ENCODE assay signal across 17 cellular contexts in the genomic region with DNA sequence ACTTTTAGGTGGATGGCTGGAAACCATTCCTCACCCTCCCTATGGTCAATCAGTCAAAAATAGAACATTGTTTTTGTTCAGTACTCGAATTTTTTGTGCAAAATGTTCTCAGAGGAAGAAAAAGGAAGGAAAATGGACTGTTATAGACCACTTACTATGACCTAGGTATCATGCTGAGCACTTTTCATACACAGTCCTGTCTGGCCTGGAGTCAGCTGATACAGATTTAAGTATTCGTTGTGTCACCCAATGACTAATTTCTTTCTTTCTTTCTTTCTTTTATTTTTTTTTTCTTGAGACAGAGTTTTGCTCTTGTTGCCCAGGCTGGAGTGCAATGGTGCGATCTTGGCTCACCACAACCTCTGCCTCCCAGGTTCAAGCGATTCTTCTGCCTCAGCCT. TPM values are rescaled to one million over a fixed set of nuclear protein-coding genes. Genes with fewer than 3 reads are reported as not detected.
DNase-seq lines count a peak whose midpoint lies in the region; ATAC-seq, FAIRE-seq and TF ChIP-seq lines count a peak whose summit lies in the region.
"Had no signal": no experiment of that assay in that cellular context is flagged by ENCODE, and none has a peak within 500 bp of the region (broad histone marks: within the 10 kb centered on the region; RNA-seq: fewer than 3 reads in every experiment).

No MANE protein-coding gene starts in this region.

- TF ChIP-seq CTCF in GM12878 (IDR thresholded peaks at IDR 0.05 in 2 of 3, conservative IDR thresholded peaks at IDR 0.05 in 1 of 3; ENCODE audit: control insufficient read depth in 2 of 3, extremely low read depth in 1 of 3, insufficient read depth in 1 of 3, low read depth in 3 of 3, low read length in 3 of 3), result no peak
- TF ChIP-seq CTCF in activated CD8-positive, alpha-beta T cell treated with anti-CD3 and anti-CD28 coated beads for 36 hours (IDR thresholded peaks at IDR 0.05), result no peak

- no peak overlapping the region; the same call in 1 of the 2 replicates for H2AFZ ChIP-seq in GM12878 (ENCODE audit: control insufficient read depth, low read depth, low read length)

- H4K20me1 ChIP-seq in GM12878 (ENCODE audit: control insufficient read depth, insufficient read depth), result no peaks in the 10 kb centered on the region

- no peak for TF ChIP-seq EP300 in GM12878 (IDR thresholded peaks at IDR 0.05; ENCODE audit: borderline replicate concordance in 1 of 2, control insufficient read depth in 1 of 2, low read depth in 2 of 2, low read length in 2 of 2)

- no TSS peak for BruUV-seq in GM12878 (replicated peaks; lab: Mats Ljungman, UMichigan)

- H3K27ac Mint-ChIP-seq in activated T-cell treated with anti-CD3 and anti-CD28 coated beads, Interleukin-2, amount 50 U/mL, for 72 hours, result peak overlapping the region; percentile 21
- peak overlapping the region; percentile 44 for H3K27ac Mint-ChIP-seq in stimulated activated naive B cell treated with anti-CD40 and anti-IgM and Interleukin-4, amounts not matched to agents 10 μg/mL and 1 μg/mL and 100 μg/mL, for 72 hours
- no peak overlapping the region for H3K27ac Mint-ChIP-seq in activated CD8-positive, alpha-beta T cell treated with anti-CD3 and anti-CD28 coated beads for 36 hours
- H3K27ac Mint-ChIP-seq: GM23338, H9 had no signal

- H3K36me3 ChIP-seq in GM12878 (ENCODE audit: control insufficient read depth in 2 of 2, insufficient read depth in 2 of 2, low read length in 1 of 2) (no peaks in the 10 kb centered on the region), SJCRH30 (no peaks in the 10 kb centered on the region)

- no peak overlapping the region for H3K4me3 Mint-ChIP-seq in activated T-cell treated with anti-CD3 and anti-CD28 coated beads, Interleukin-2, amount 50 U/mL, for 72 hours
- H3K4me3 Mint-ChIP-seq in activated T-cell treated with anti-CD3 and anti-CD28 coated beads, Interleukin-2, amount 50 U/mL, for 4 hours, result no peak overlapping the region
- no peak overlapping the region for H3K4me3 Mint-ChIP-seq in stimulated activated naive B cell treated with anti-CD40 and anti-IgM and Interleukin-4, amounts not matched to agents 10 μg/mL and 1 μg/mL and 100 μg/mL, for 72 hours
- H3K4me3 Mint-ChIP-seq in activated CD8-positive, alpha-beta T cell treated with anti-CD3 and anti-CD28 coated beads for 36 hours, result no peak overlapping the region
- H3K4me3 Mint-ChIP-seq: GM23338, H9 had no signal

- no peaks in the 10 kb centered on the region for H3K79me2 ChIP-seq in GM12878 (ENCODE audit: control insufficient read depth, insufficient read depth, low read length)

- SMC1A ChIA-PET in GM12878 (lab: Charles Lee; ENCODE audit: uncharacterized antibody, unreplicated experiment), result interaction anchor here (1.5 kb wide), 1 partner anchor 10 kb away, joined by 3 read pairs; no protein-coding TSS in a partner anchor

- no peak for TF ChIP-seq POLR2A in GM12878 (IDR thresholded peaks at IDR 0.05; ENCODE audit: low read depth, low read length)

- no peaks in the 10 kb centered on the region for H3K27me3 Mint-ChIP-seq in activated T-cell treated with anti-CD3 and anti-CD28 coated beads, Interleukin-2, amount 50 U/mL, for 72 hours (ENCODE audit: low read depth)
- H3K27me3 Mint-ChIP-seq in activated T-cell treated with anti-CD3 and anti-CD28 coated beads, Interleukin-2, amount 50 U/mL, for 4 hours (ENCODE audit: low read depth), result no peaks in the 10 kb centered on the region
- no peaks in the 10 kb centered on the region for H3K27me3 Mint-ChIP-seq in stimulated activated naive B cell treated with anti-CD40 and anti-IgM and Interleukin-4, amounts not matched to agents 10 μg/mL and 1 μg/mL and 100 μg/mL, for 72 hours
- no peaks in the 10 kb centered on the region for H3K27me3 Mint-ChIP-seq in activated CD8-positive, alpha-beta T cell treated with anti-CD3 and anti-CD28 coated beads for 36 hours
- H3K27me3 Mint-ChIP-seq: CD4-positive, alpha-beta memory T cell had no signal

- ATAC-seq in activated T-cell treated with anti-CD3 and anti-CD28 coated beads, Interleukin-2, amount 50 U/mL, for 72 hours (replicated peaks in 1 of 2), result peak; percentile 65 to 74
- ATAC-seq in activated T-cell treated with anti-CD3 and anti-CD28 coated beads, Interleukin-2, amount 50 U/mL, for 4 hours, result no peak
- ATAC-seq in HG02610 (IDR thresholded peaks at IDR 0.05; ENCODE audit: unreplicated experiment) (peak; percentile 52), GM12878 (peak; percentile 35)
- no peak for ATAC-seq in stimulated activated naive B cell treated with anti-CD40 and anti-IgM and Interleukin-4, amounts not matched to agents 10 μg/mL and 1 μg/mL and 100 μg/mL, for 72 hours (replicated peaks)
- no peak for ATAC-seq in activated CD8-positive, alpha-beta T cell treated with anti-CD3 and anti-CD28 coated beads for 36 hours
- ATAC-seq: GM23338, HCT116 had no signal

- POLR2A ChIA-PET in GM12878 (lab: Charles Lee), result no interaction called here
- POLR2A ChIA-PET in activated CD8-positive, alpha-beta T cell treated with anti-CD3 and anti-CD28 coated beads for 36 hours (lab: Charles Lee), result no interaction called here

- CTCF ChIA-PET in GM12878 (lab: Yijun Ruan, JAX), result no interaction called here
- CTCF ChIA-PET in activated CD8-positive, alpha-beta T cell treated with anti-CD3 and anti-CD28 coated beads for 36 hours (lab: Charles Lee), result no interaction called here

- H3K4me1 ChIP-seq in GM12878 (ENCODE audit: control insufficient read depth, insufficient read depth, low read length) (no peaks in the 10 kb centered on the region; the same call in 1 of the 2 replicates), SJCRH30 (no peaks in the 10 kb centered on the region)

- no peak for DNase-seq in activated T-cell treated with anti-CD3 and anti-CD28 coated beads, Interleukin-2, amount 50 U/mL, for 72 hours
- no peak for DNase-seq in activated T-cell treated with anti-CD3 and anti-CD28 coated beads, Interleukin-2, amount 50 U/mL, for 4 hours
- DNase-seq in GM12878 (ENCODE audit: low read depth, low spot score), result no peak
- no peak for DNase-seq in stimulated activated naive B cell treated with anti-CD40 and anti-IgM and Interleukin-4, amounts not matched to agents 10 μg/mL and 1 μg/mL and 100 μg/mL, for 72 hours
- DNase-seq in SJCRH30, result no peak
- no peak for DNase-seq in activated CD8-positive, alpha-beta T cell treated with anti-CD3 and anti-CD28 coated beads for 36 hours
- DNase-seq: C1 segment of cervical spinal cord; Calu3; CD4-positive, alpha-beta memory T cell; COR-L47; DND-41; H9 had no signal

- H3K36me3 Mint-ChIP-seq in activated T-cell treated with anti-CD3 and anti-CD28 coated beads, Interleukin-2, amount 50 U/mL, for 72 hours (ENCODE audit: insufficient read depth in 2 of 2), result peaks cover under 1 to 2% of the 10 kb centered on the region in 2 donors
- no peaks in the 10 kb centered on the region for H3K36me3 Mint-ChIP-seq in activated T-cell treated with anti-CD3 and anti-CD28 coated beads, Interleukin-2, amount 50 U/mL, for 4 hours (ENCODE audit: insufficient read depth)
- H3K36me3 Mint-ChIP-seq in stimulated activated naive B cell treated with anti-CD40 and anti-IgM and Interleukin-4, amounts not matched to agents 10 μg/mL and 1 μg/mL and 100 μg/mL, for 72 hours, result no peaks in the 10 kb centered on the region
- H3K36me3 Mint-ChIP-seq in activated CD8-positive, alpha-beta T cell treated with anti-CD3 and anti-CD28 coated beads for 36 hours (ENCODE audit: low read depth), result peaks cover 9% of the 10 kb centered on the region

- H3K4me1 Mint-ChIP-seq in activated T-cell treated with anti-CD3 and anti-CD28 coated beads, Interleukin-2, amount 50 U/mL, for 72 hours (ENCODE audit: low read depth), result peaks cover 9% of the 10 kb centered on the region
- peaks cover 39% of the 10 kb centered on the region for H3K4me1 Mint-ChIP-seq in activated T-cell treated with anti-CD3 and anti-CD28 coated beads, Interleukin-2, amount 50 U/mL, for 4 hours (ENCODE audit: low read depth)
- no peaks in the 10 kb centered on the region for H3K4me1 Mint-ChIP-seq in stimulated activated naive B cell treated with anti-CD40 and anti-IgM and Interleukin-4, amounts not matched to agents 10 μg/mL and 1 μg/mL and 100 μg/mL, for 72 hours
- peaks cover 28% of the 10 kb centered on the region for H3K4me1 Mint-ChIP-seq in activated CD8-positive, alpha-beta T cell treated with anti-CD3 and anti-CD28 coated beads for 36 hours (ENCODE audit: low read depth)
- H3K4me1 Mint-ChIP-seq: GM23338, H9 had no signal

- 50% methylated on average over 4 of the region's 4 CpGs for WGBS in GM12878 (ENCODE audit: insufficient coverage, insufficient replicate concordance, low lambda C conversion rate, missing lambda C conversion rate)

- no peak for FAIRE-seq in GM12878 (lab: Jason Lieb, UNC)
- FAIRE-seq: G401.6, GM19239 had no signal

- H3K27ac ChIP-seq in GM12878 (ENCODE audit: control insufficient read depth, insufficient read depth) (no peak overlapping the region), SJCRH30 (no peak overlapping the region)

- no peaks in the 10 kb centered on the region for H3K27me3 ChIP-seq in GM12878 (replicated peaks in 1 of 2; ENCODE audit: control insufficient read depth in 2 of 2, insufficient read depth in 2 of 2, low read length in 1 of 2)
- H3K27me3 ChIP-seq in SJCRH30, result no peaks in the 10 kb centered on the region

- H3K9me3 ChIP-seq in GM12878 (replicated peaks; ENCODE audit: control insufficient read depth, insufficient read depth, low read length) (no peaks in the 10 kb centered on the region), SJCRH30 (replicated peaks) (no peaks in the 10 kb centered on the region)

- RAD21 ChIA-PET in GM12878 (lab: Charles Lee; ENCODE audit: unreplicated experiment), result no interaction called here

- no peak overlapping the region for H3K4me2 ChIP-seq in GM12878 (ENCODE audit: control insufficient read depth, insufficient read depth)
- H3K4me2 ChIP-seq: GM23338 had no signal

- intact Hi-C loops in GM12878 (cut with micrococcal nuclease; ENCODE audit: unreplicated experiment), result no loop called here
- intact Hi-C loops in activated CD8-positive, alpha-beta T cell treated with anti-CD3 and anti-CD28 coated beads for 36 hours (cut with micrococcal nuclease), result no loop called here

- in situ Hi-C loops in GM12878 (cut with MboI), result no loop called here

- no peak for TF ChIP-seq RAD21 in GM12878 (IDR thresholded peaks at IDR 0.05; ENCODE audit: insufficient read depth, low read depth, low read length)

- H3K9me3 Mint-ChIP-seq in activated T-cell treated with anti-CD3 and anti-CD28 coated beads, Interleukin-2, amount 50 U/mL, for 72 hours, result no peaks in the 10 kb centered on the region
- H3K9me3 Mint-ChIP-seq in activated T-cell treated with anti-CD3 and anti-CD28 coated beads, Interleukin-2, amount 50 U/mL, for 4 hours, result no peaks in the 10 kb centered on the region
- H3K9me3 Mint-ChIP-seq in stimulated activated naive B cell treated with anti-CD40 and anti-IgM and Interleukin-4, amounts not matched to agents 10 μg/mL and 1 μg/mL and 100 μg/mL, for 72 hours, result no peaks in the 10 kb centered on the region
- peaks cover 2% of the 10 kb centered on the region for H3K9me3 Mint-ChIP-seq in activated CD8-positive, alpha-beta T cell treated with anti-CD3 and anti-CD28 coated beads for 36 hours
- H3K9me3 Mint-ChIP-seq: GM23338, H9 had no signal

- no peak overlapping the region for H3K4me3 ChIP-seq in GM12878
- no peak overlapping the region for H3K4me3 ChIP-seq in SJCRH30
- H3K4me3 ChIP-seq: GM23338 had no signal

- H3K9ac ChIP-seq in GM12878 (ENCODE audit: control insufficient read depth, insufficient read depth, low read length), result no peak overlapping the region

RNA-seq across cellular contexts. Expression of a gene that starts 29.1 kb away (rescaled TPM):
- total RNA-seq in activated T-cell treated with anti-CD3 and anti-CD28 coated beads, Interleukin-2, amount 50 U/mL, for 72 hours, result 10 to 100 TPM; 32.2 to 43.2 TPM
- 10 to 100 TPM; 12.9 to 15.4 (median 13.5) TPM for total RNA-seq in activated T-cell treated with anti-CD3 and anti-CD28 coated beads, Interleukin-2, amount 50 U/mL, for 4 hours
- 150 and 178 TPM in 2 replicates for total RNA-seq in GM12878 (2013; cell fraction: nucleolus; rRNA removed)
- total RNA-seq in GM12878 (2014; rRNA removed) (44.8 and 55.4 TPM in 2 replicates), GM12878 (2014; rRNA removed; fragmentation: Illumina TruSeq; extraction: Trizol) (51.6 and 52.1 TPM in 2 replicates), GM12878 (2021) (73.6 and 74.3 TPM in 2 replicates)
- polyA plus RNA-seq in GM12878 (2011; ENCODE audit: low read depth), result 34.0 TPM
- polyA plus RNA-seq in GM12878 (2011; rRNA removed) (29.8 and 31.3 TPM in 2 replicates), GM12878 (2014; fragmentation: Illumina TruSeq; extraction: Trizol) (65.1 and 67.4 TPM in 2 replicates), GM12878 (2014; fragmentation: Nextera tagmentation; extraction: Ambion mirVana) (10 to 100 TPM; 13.9 to 15.9 TPM), GM12878 (2014; rRNA removed) (35.3 and 39.5 TPM in 2 replicates), GM12878 (2016; fragmentation: Nextera tagmentation; extraction: Ambion mirVana) (10 to 100 TPM; 53.5 to 63.5 TPM)
- 13.9 and 16.5 TPM in 2 replicates for polyA plus RNA-seq in GM12878 (2011; cell fraction: cytosol; rRNA removed)
- 56.3 and 56.8 TPM in 2 replicates for polyA plus RNA-seq in GM12878 (2011; cell fraction: nucleus; rRNA removed)
- polyA plus RNA-seq in GM12878 (2012), result 54.7 and 56.7 TPM in 2 replicates
- 49.2 and 55.0 TPM in 2 replicates for polyA minus RNA-seq in GM12878 (2011; rRNA and poly(A)+ RNA removed)
- polyA minus RNA-seq in GM12878 (2011; cell fraction: cytosol; rRNA and poly(A)+ RNA removed), result 11.8 and 14.1 TPM in 2 replicates
- 87.8 and 130 TPM in 2 replicates for polyA minus RNA-seq in GM12878 (2011; cell fraction: nucleus; rRNA and poly(A)+ RNA removed)
- total RNA-seq in SJCRH30 (2014; rRNA removed; shearing (Covaris generic)), result 12.9 and 14.8 TPM in 2 replicates
- 10 to 100 TPM; 25.1 to 28.8 TPM for total RNA-seq in activated CD8-positive, alpha-beta T cell treated with anti-CD3 and anti-CD28 coated beads for 36 hours

Comparison
In these comparisons a context has a peak if more than half of its experiments do, and no peak if none do; other contexts are left out.
1. ATAC-seq: peak in activated T-cell treated with anti-CD3 and anti-CD28 coated beads, Interleukin-2, amount 50 U/mL, for 72 hours (2 of 2), HG02610 (single experiment) and GM12878 (single experiment); none in activated T-cell treated with anti-CD3 and anti-CD28 coated beads, Interleukin-2, amount 50 U/mL, for 4 hours (0 of 2), stimulated activated naive B cell treated with anti-CD40 and anti-IgM and Interleukin-4, amounts not matched to agents 10 μg/mL and 1 μg/mL and 100 μg/mL, for 72 hours (0 of 2) and activated CD8-positive, alpha-beta T cell treated with anti-CD3 and anti-CD28 coated beads for 36 hours (single experiment).